Comparison of ENCODE assay signal across 13 cellular contexts in genomic region chr14:68669101-68669500, GRCh38.
A peak's percentile ranks its signal among the peaks of the same experiment; 100 is the strongest.
DNase-seq lines count a peak whose midpoint lies in the region; ATAC-seq and TF ChIP-seq lines count a peak whose summit lies in the region.
"Had no signal": no experiment of that assay in that cellular context is flagged by ENCODE, and none has a peak within 500 bp of the region (broad histone marks: within the 10 kb centered on the region; RNA-seq: fewer than 3 reads in every experiment).

No MANE protein-coding gene starts in this region.

- H3K23me2 ChIP-seq in H9 (ENCODE audit: insufficient read length, low read depth, low read length, poor library complexity, severe bottlenecking), result no peaks in the 10 kb centered on the region

- H3K27ac Mint-ChIP-seq in H9, result no peak overlapping the region; a peak in 1 of 7 replicates
- H3K27ac Mint-ChIP-seq: activated T-cell treated with anti-CD3 and anti-CD28 coated beads, Interleukin-2, amount 50 U/mL, for 24 hours had no signal

- no peaks in the 10 kb centered on the region for H3K79me1 ChIP-seq in mesendoderm (ENCODE audit: low read length)
- no peaks in the 10 kb centered on the region for H3K79me1 ChIP-seq in H9 (ENCODE audit: insufficient read depth, low read depth, low read length, poor library complexity, severe bottlenecking)

- TF ChIP-seq CTCF in OCI-LY7 (conservative IDR thresholded peaks at IDR 0.05; ENCODE audit: low read length), result no peak
- TF ChIP-seq CTCF in colonic mucosa (IDR thresholded peaks at IDR 0.05), result no peak
- no peak for TF ChIP-seq CTCF in thyroid gland (IDR thresholded peaks at IDR 0.05)
- no peak for TF ChIP-seq CTCF in H9 (conservative IDR thresholded peaks at IDR 0.05)

- H2BK120ac ChIP-seq in mesendoderm (ENCODE audit: low read depth, low read length) (no peak overlapping the region), H9 (ENCODE audit: low read depth, low read length, poor library complexity, severe bottlenecking) (no peak overlapping the region)

- POLR2A ChIA-PET in OCI-LY7 (lab: Charles Lee), result interaction anchor here (0.6 kb wide), 1 partner anchor 1530 kb away, joined by 3 read pairs; no protein-coding TSS in a partner anchor

- H3K9ac ChIP-seq in colonic mucosa (ENCODE audit: low read depth in 2 of 2, low read length in 2 of 2) (no peak overlapping the region), mesendoderm (ENCODE audit: low read length) (no peak overlapping the region), H9 (ENCODE audit: extremely low read depth, insufficient read length, low read length) (no peak overlapping the region)
- H3K9ac ChIP-seq: KMS-11 had no signal

- H2BK5ac ChIP-seq in mesendoderm (ENCODE audit: low read length) (no peak overlapping the region), H9 (ENCODE audit: insufficient read length, low read length) (no peak overlapping the region)

- H3K36me3 ChIP-seq in OCI-LY7 (ENCODE audit: insufficient read depth, low read length) (no peaks in the 10 kb centered on the region), colonic mucosa (no peaks in the 10 kb centered on the region), mesendoderm (ENCODE audit: control insufficient read depth, insufficient read depth, low read length) (no peaks in the 10 kb centered on the region), thyroid gland (no peaks in the 10 kb centered on the region)

- no peaks in the 10 kb centered on the region for H3K9me3 ChIP-seq in OCI-LY7 (ENCODE audit: low read length)
- no peaks in the 10 kb centered on the region for H3K9me3 ChIP-seq in colonic mucosa
- H3K9me3 ChIP-seq in thyroid gland, result no peaks in the 10 kb centered on the region
- H3K9me3 ChIP-seq in H9 (ENCODE audit: control insufficient read depth, low read depth, low read length), result no peaks in the 10 kb centered on the region

- no peak overlapping the region for H2BK20ac ChIP-seq in H9 (ENCODE audit: low read depth, low read length, poor library complexity, severe bottlenecking)

- CTCF ChIA-PET in OCI-LY7 (lab: Charles Lee; ENCODE audit: unreplicated experiment), result no interaction called here

- H4K91ac ChIP-seq in H9 (ENCODE audit: insufficient read length, low read depth, low read length), result no peak overlapping the region

- H3K27me3 ChIP-seq in colonic mucosa (no peaks in the 10 kb centered on the region), mesendoderm (ENCODE audit: insufficient read depth, low read length, poor library complexity) (no peaks in the 10 kb centered on the region), thyroid gland (no peaks in the 10 kb centered on the region), H9 (ENCODE audit: insufficient read depth, low read length) (no peaks in the 10 kb centered on the region)

- no peak overlapping the region for H3K4me3 Mint-ChIP-seq in H9
- H3K4me3 Mint-ChIP-seq: activated T-cell treated with anti-CD3 and anti-CD28 coated beads, Interleukin-2, amount 50 U/mL, for 24 hours had no signal

- peak; percentile 56 for DNase-seq in OCI-LY7 (ENCODE audit: low spot score)
- no peak for DNase-seq in colonic mucosa
- DNase-seq in mesendoderm, result peak; percentile 49
- DNase-seq in thyroid gland, result no peak
- no peak for DNase-seq in NCI-H510A treated with DMSO at 0.1 percent for 48 hours (lab: John Stamatoyannopoulos, UW)
- DNase-seq in H9, result no peak
- no peak for DNase-seq in SKM-1 treated with dmso at 0.1 percent for 144 hours (lab: John Stamatoyannopoulos, UW; ENCODE audit: unreplicated experiment)
- DNase-seq: activated CD4-positive, alpha-beta T cell treated with anti-CD3 and anti-CD28 coated beads for 1 hour; activated T-cell treated with anti-CD3 and anti-CD28 coated beads, Interleukin-2, amount 50 U/mL, for 24 hours; effector CD8-positive, alpha-beta T cell; NCI-H2029 treated with DMSO at 0.1 percent for 48 hours had no signal

- H3K27ac ChIP-seq in OCI-LY7 (ENCODE audit: low read depth, low read length, poor library complexity, severe bottlenecking) (no peak overlapping the region), colonic mucosa (peak overlapping the region; percentile 7), mesendoderm (ENCODE audit: low read depth, low read length) (no peak overlapping the region), thyroid gland (peak overlapping the region in 2 of 3 donors; percentile 35 to 45), H9 (ENCODE audit: insufficient read length, low read depth, low read length) (no peak overlapping the region)
- H3K27ac ChIP-seq: KMS-11 had no signal

- H3K4me1 Mint-ChIP-seq in H9, result peaks cover 8 to 11% of the 10 kb centered on the region in 2 experiments

- H3K4me1 ChIP-seq in OCI-LY7 (ENCODE audit: insufficient read depth, low read length, poor library complexity, severe bottlenecking), result peaks cover 45% of the 10 kb centered on the region
- H3K4me1 ChIP-seq in colonic mucosa, result no peaks in the 10 kb centered on the region
- no peaks in the 10 kb centered on the region for H3K4me1 ChIP-seq in mesendoderm (ENCODE audit: control insufficient read depth, low read depth, low read length)
- H3K4me1 ChIP-seq in thyroid gland, result peaks cover 8 to 53% of the 10 kb centered on the region in 2 donors
- H3K4me1 ChIP-seq in H9 (ENCODE audit: insufficient read depth, low read length), result no peaks in the 10 kb centered on the region

- BruUV-seq in OCI-LY7 (replicated peaks; lab: Mats Ljungman, UMichigan), result no TSS peak

- H2AK5ac ChIP-seq in mesendoderm (ENCODE audit: low read length), result no peak overlapping the region
- no peak overlapping the region for H2AK5ac ChIP-seq in H9 (ENCODE audit: insufficient read length, low read length)

- H3K18ac ChIP-seq in mesendoderm (ENCODE audit: low read length), result no peak overlapping the region
- no peak overlapping the region for H3K18ac ChIP-seq in H9 (ENCODE audit: insufficient read length, low read depth, low read length)

- H3T11ph ChIP-seq in H9 (ENCODE audit: low read length), result no peak overlapping the region

- H2BK12ac ChIP-seq in H9 (ENCODE audit: insufficient read length, low read depth, low read length), result no peak overlapping the region

- WGBS in mesendoderm (ENCODE audit: extremely low coverage, insufficient coverage, low lambda C conversion rate), result no CpG with 5 or more reads among the region's 3 CpGs
- WGBS in thyroid gland, 2 donors, result 64 to 74% methylated on average over 3 of the region's 3 CpGs
- WGBS in H9 (ENCODE audit: extremely low coverage, insufficient read length, low lambda C conversion rate), result no CpG with 5 or more reads among the region's 3 CpGs

- no peak overlapping the region for H3K23ac ChIP-seq in mesendoderm (ENCODE audit: low read length)
- no peak overlapping the region for H3K23ac ChIP-seq in H9 (ENCODE audit: insufficient read length, low read depth, low read length)

- H3K79me2 ChIP-seq in OCI-LY7 (ENCODE audit: insufficient read depth, low read depth, low read length), result no peaks in the 10 kb centered on the region
- H3K79me2 ChIP-seq in mesendoderm (ENCODE audit: control insufficient read depth, insufficient read depth, low read length), result no peaks in the 10 kb centered on the region
- H3K79me2 ChIP-seq in H9 (ENCODE audit: insufficient read depth, low read length), result no peaks in the 10 kb centered on the region

- H4K5ac ChIP-seq in mesendoderm (ENCODE audit: low read length) (no peak overlapping the region), H9 (ENCODE audit: insufficient read length, low read depth, low read length) (no peak overlapping the region)

- H3K36me3 Mint-ChIP-seq in H9 (ENCODE audit: insufficient read depth in 1 of 3, low read depth in 3 of 3), result no peaks in the 10 kb centered on the region

- no peak overlapping the region for H3K14ac ChIP-seq in H9 (ENCODE audit: insufficient read depth, low read length)

- H3K4ac ChIP-seq in mesendoderm (ENCODE audit: low read depth, low read length) (no peak overlapping the region), H9 (ENCODE audit: low read depth, low read length) (no peak overlapping the region)

- H3K4me3 ChIP-seq in OCI-LY7 (ENCODE audit: low read depth, low read length, poor library complexity, severe bottlenecking), result peak overlapping the region; percentile 4
- no peak overlapping the region for H3K4me3 ChIP-seq in colonic mucosa
- no peak overlapping the region for H3K4me3 ChIP-seq in mesendoderm (ENCODE audit: low read length)
- H3K4me3 ChIP-seq in thyroid gland (replicated peaks in 1 of 3), result no peak overlapping the region

- H4K20me1 ChIP-seq in OCI-LY7 (ENCODE audit: insufficient read depth, low read length) (no peaks in the 10 kb centered on the region), H9 (ENCODE audit: control insufficient read depth, insufficient read depth, insufficient read length) (no peaks in the 10 kb centered on the region)

- intact Hi-C loops in OCI-LY7 (cut with micrococcal nuclease; ENCODE audit: unreplicated experiment) (no loop called here), colonic mucosa (cut with DNase I) (no loop called here), thyroid gland (cut with DNase I) (no loop called here)

- H2AFZ ChIP-seq in OCI-LY7 (ENCODE audit: low read length) (no peak overlapping the region), H9 (ENCODE audit: low read length) (no peak overlapping the region)

- H3K4me2 ChIP-seq in OCI-LY7 (ENCODE audit: low read length) (peak overlapping the region; percentile 61), mesendoderm (ENCODE audit: low read length) (no peak overlapping the region), H9 (ENCODE audit: insufficient read depth, insufficient read length, low read length) (no peak overlapping the region)
- H3K4me2 ChIP-seq: KMS-11 had no signal

- ATAC-seq in GM18870 (IDR thresholded peaks at IDR 0.05; ENCODE audit: unreplicated experiment), result no peak

- no peaks in the 10 kb centered on the region for H3K9me2 ChIP-seq in OCI-LY7 (ENCODE audit: insufficient read depth, low read length)

- H4K8ac ChIP-seq in mesendoderm (ENCODE audit: low read depth, low read length), result no peak overlapping the region
- no peak overlapping the region for H4K8ac ChIP-seq in H9 (replicated peaks; ENCODE audit: insufficient read length, low read depth, low read length)

- peaks cover 0 to 4% of the 10 kb centered on the region in 2 experiments; a peak in 1 of 5 replicates for H3K9me3 Mint-ChIP-seq in H9

- H2BK15ac ChIP-seq in mesendoderm (replicated peaks; ENCODE audit: low read depth) (no peak overlapping the region), H9 (ENCODE audit: low read depth, low read length) (no peak overlapping the region)

- H3K56ac ChIP-seq in mesendoderm (ENCODE audit: low read length) (no peak overlapping the region), H9 (ENCODE audit: insufficient read length, low read depth, low read length) (no peak overlapping the region)

- peaks cover 3% of the 10 kb centered on the region for H3K27me3 Mint-ChIP-seq in H9 (ENCODE audit: low read depth)
- H3K27me3 Mint-ChIP-seq: activated T-cell treated with anti-CD3 and anti-CD28 coated beads, Interleukin-2, amount 50 U/mL, for 24 hours had no signal

- no peak for TF ChIP-seq POLR2A in thyroid gland (IDR thresholded peaks at IDR 0.05)

Comparison
In these comparisons a context has a peak if more than half of its experiments do, and no peak if none do; other contexts are left out.
1. DNase-seq: peak in OCI-LY7 (single experiment) and mesendoderm (single experiment); none in colonic mucosa (single experiment), thyroid gland (0 of 2), NCI-H510A treated with DMSO at 0.1 percent for 48 hours (single experiment), H9 (single experiment) and SKM-1 treated with dmso at 0.1 percent for 144 hours (single experiment).
2. H3K27ac ChIP-seq: peak in colonic mucosa (single experiment) and thyroid gland (2 of 3); none in OCI-LY7 (single experiment), mesendoderm (single experiment) and H9 (single experiment).